Comparison of ENCODE assay signal across 3 cellular contexts in genomic region chr12:110256780-110257431, GRCh38.
TF ChIP-seq lines count a peak whose summit lies in the region.

No MANE protein-coding gene starts in this region.

TF ChIP-seq in IMR-90, 13 proteins besides CTCF, POLR2A, EP300 and RAD21:
- TF ChIP-seq USF2 (IDR thresholded peaks at IDR 0.05; ENCODE audit: low read depth, low read length) (no peak), NFE2L2 (IDR thresholded peaks at IDR 0.05; ENCODE audit: low read depth, low read length) (no peak), CHD1 (IDR thresholded peaks at IDR 0.05; ENCODE audit: low read depth, low read length) (no peak), RFX5 (IDR thresholded peaks at IDR 0.05; ENCODE audit: low read depth, low read length) (no peak), SMC3 (IDR thresholded peaks at IDR 0.05; ENCODE audit: low read depth, low read length) (no peak), BHLHE40 (IDR thresholded peaks at IDR 0.05; ENCODE audit: low read depth, low read length) (no peak), CEBPB (IDR thresholded peaks at IDR 0.05; ENCODE audit: low read depth, low read length) (no peak), ELK1 (IDR thresholded peaks at IDR 0.05; ENCODE audit: borderline replicate concordance, low read depth, low read length) (no peak), MAFK (IDR thresholded peaks at IDR 0.05; ENCODE audit: low read depth, low read length) (no peak), MAZ (IDR thresholded peaks at IDR 0.05; ENCODE audit: borderline replicate concordance, low read depth, low read length) (no peak), RCOR1 (IDR thresholded peaks at IDR 0.05; ENCODE audit: insufficient replicate concordance, low read length) (no peak)

TF ChIP-seq in K562, 482 proteins besides CTCF, POLR2A, EP300 and RAD21:
- TF ChIP-seq ID3 (CRISPR knock-in tag; IDR thresholded peaks at IDR 0.05) (no peak), ID3 (tag; IDR thresholded peaks at IDR 0.05) (peak; percentile 39; the same call in 1 of the 2 replicates), DIDO1 (tag; IDR thresholded peaks at IDR 0.05; ENCODE audit: low read depth) (no peak), HES1 (IDR thresholded peaks at IDR 0.05; ENCODE audit: low read depth) (no peak), CEBPB (tag; IDR thresholded peaks at IDR 0.05) (peak; percentile 49), ZKSCAN1 (IDR thresholded peaks at IDR 0.05; ENCODE audit: low read depth, low read length) (0 out of 2 replicates have a peak, but pooled peaks have one; percentile 32), RBBP5 (IDR thresholded peaks at IDR 0.05; ENCODE audit: borderline replicate concordance, insufficient read depth, low read length, poor library complexity, severe bottlenecking) (peak; percentile 37), GABPA (tag; conservative IDR thresholded peaks at IDR 0.05; ENCODE audit: low read depth) (0 out of 2 replicates have a peak, but pooled peaks have one; percentile 22), RCOR1 (IDR thresholded peaks at IDR 0.05; ENCODE audit: borderline replicate concordance in 1 of 2, low read depth in 2 of 2, low read length in 2 of 2) (peak in 1 of 2 experiments; percentile 52; a peak in 1 of 4 replicates), NR2C1 (IDR thresholded peaks at IDR 0.05) (no peak), NR2C1 (tag; IDR thresholded peaks at IDR 0.05) (peak; percentile 54; the same call in 1 of the 2 replicates), NR2C2 (CRISPR knock-in tag; IDR thresholded peaks at IDR 0.05) (no peak), NR2C2 (tag; IDR thresholded peaks at IDR 0.05) (0 out of 2 replicates have a peak, but pooled peaks have one; percentile 38), MAX (CRISPR knock-in tag; IDR thresholded peaks at IDR 0.05) (0 out of 2 replicates have a peak, but pooled peaks have one; percentile 27), ETV1 (tag; conservative IDR thresholded peaks at IDR 0.05; ENCODE audit: low read depth) (peak; percentile 53; the same call in 1 of the 2 replicates), ZNF3 (CRISPR knock-in tag; IDR thresholded peaks at IDR 0.05) (no peak)
TF ChIP-seq in K562: peak in this region for 10.

TF ChIP-seq in HepG2, 621 proteins besides CTCF, POLR2A, EP300 and RAD21 (continues in another document):
- TF ChIP-seq RCOR2 (CRISPR knock-in tag; IDR thresholded peaks at IDR 0.05) (0 out of 2 replicates have a peak, but pooled peaks have one; percentile 42), ISL2 (CRISPR knock-in tag; IDR thresholded peaks at IDR 0.05) (no peak), ZNF263 (CRISPR knock-in tag; IDR thresholded peaks at IDR 0.05) (peak; percentile 25; the same call in 1 of the 2 replicates), ZNF501 (CRISPR knock-in tag; IDR thresholded peaks at IDR 0.05) (no peak), ELF3 (CRISPR knock-in tag; IDR thresholded peaks at IDR 0.05) (peak; percentile 26; the same call in 1 of the 2 replicates), ZNF276 (CRISPR knock-in tag; IDR thresholded peaks at IDR 0.05; ENCODE audit: low read depth) (no peak), ZNF777 (CRISPR knock-in tag; IDR thresholded peaks at IDR 0.05) (no peak), ZNF333 (CRISPR knock-in tag; IDR thresholded peaks at IDR 0.05; ENCODE audit: borderline replicate concordance) (no peak), ZKSCAN1 (IDR thresholded peaks at IDR 0.05; ENCODE audit: low read length) (peak; percentile 47; the same call in 1 of the 2 replicates), SAP130 (CRISPR knock-in tag; IDR thresholded peaks at IDR 0.05; ENCODE audit: low read depth) (peak; percentile 16; the same call in 1 of the 2 replicates), PRMT3 (CRISPR knock-in tag; IDR thresholded peaks at IDR 0.05; ENCODE audit: borderline replicate concordance, low read depth) (no peak), SIX1 (CRISPR knock-in tag; IDR thresholded peaks at IDR 0.05; ENCODE audit: borderline replicate concordance) (no peak), RXRB (CRISPR knock-in tag; IDR thresholded peaks at IDR 0.05; ENCODE audit: borderline replicate concordance) (0 out of 2 replicates have a peak, but pooled peaks have one; percentile 21), HDAC1 (CRISPR knock-in tag; IDR thresholded peaks at IDR 0.05) (0 out of 2 replicates have a peak, but pooled peaks have one; percentile 27), CEBPG (CRISPR knock-in tag; IDR thresholded peaks at IDR 0.05) (0 out of 2 replicates have a peak, but pooled peaks have one; percentile 47), SP1 (IDR thresholded peaks at IDR 0.05) (no peak), SP1 (CRISPR knock-in tag; IDR thresholded peaks at IDR 0.05) (no peak), PPARG (CRISPR knock-in tag; conservative IDR thresholded peaks at IDR 0.05) (peak; percentile 66; the same call in 1 of the 2 replicates), ETV5 (CRISPR knock-in tag; IDR thresholded peaks at IDR 0.05; ENCODE audit: borderline replicate concordance) (peak; percentile 49; the same call in 1 of the 2 replicates), ZNF672 (CRISPR knock-in tag; IDR thresholded peaks at IDR 0.05) (no peak), SOX13 (IDR thresholded peaks at IDR 0.05) (no peak), SOX13 (CRISPR knock-in tag; conservative IDR thresholded peaks at IDR 0.05 in 1 of 2, IDR thresholded peaks at IDR 0.05 in 1 of 2) (no peak), ZSCAN5A (CRISPR knock-in tag; IDR thresholded peaks at IDR 0.05; ENCODE audit: borderline replicate concordance) (0 out of 2 replicates have a peak, but pooled peaks have one; percentile 39), ZNF687 (CRISPR knock-in tag; IDR thresholded peaks at IDR 0.05) (peak; percentile 58), PATZ1 (CRISPR knock-in tag; IDR thresholded peaks at IDR 0.05) (0 out of 2 replicates have a peak, but pooled peaks have one; percentile 32), SSRP1 (CRISPR knock-in tag; IDR thresholded peaks at IDR 0.05) (no peak), ZNF121 (CRISPR knock-in tag; IDR thresholded peaks at IDR 0.05) (peak; percentile 85), SALL1 (CRISPR knock-in tag; IDR thresholded peaks at IDR 0.05) (peak; percentile 12; the same call in 1 of the 2 replicates), BORCS8-MEF2B (CRISPR knock-in tag; IDR thresholded peaks at IDR 0.05) (0 out of 2 replicates have a peak, but pooled peaks have one; percentile 24), NR2F6 (IDR thresholded peaks at IDR 0.05) (peak; percentile 48), NR2F6 (CRISPR knock-in tag; IDR thresholded peaks at IDR 0.05) (peak; percentile 23; the same call in 1 of the 2 replicates), ZNF484 (CRISPR knock-in tag; IDR thresholded peaks at IDR 0.05; ENCODE audit: borderline replicate concordance, low read depth) (no peak), MAFF (IDR thresholded peaks at IDR 0.05; ENCODE audit: low read depth, low read length) (no peak), ZNF564 (CRISPR knock-in tag; IDR thresholded peaks at IDR 0.05) (peak; percentile 22; the same call in 1 of the 2 replicates), RFXAP (CRISPR knock-in tag; IDR thresholded peaks at IDR 0.05; ENCODE audit: borderline replicate concordance) (no peak), FOXP1 (IDR thresholded peaks at IDR 0.05) (no peak), FOXP1 (CRISPR knock-in tag; IDR thresholded peaks at IDR 0.05) (no peak), TARDBP (CRISPR knock-in tag; IDR thresholded peaks at IDR 0.05) (peak; percentile 49; the same call in 1 of the 2 replicates), THAP7 (CRISPR knock-in tag; IDR thresholded peaks at IDR 0.05) (no peak), PAXIP1 (CRISPR knock-in tag; conservative IDR thresholded peaks at IDR 0.05) (0 out of 2 replicates have a peak, but pooled peaks have one; percentile 37), LCORL (IDR thresholded peaks at IDR 0.05) (no peak), LCORL (CRISPR knock-in tag; IDR thresholded peaks at IDR 0.05) (peak; percentile 26; the same call in 1 of the 2 replicates)
